13 cellular contexts compared by ENCODE assay signal in the genomic region with DNA sequence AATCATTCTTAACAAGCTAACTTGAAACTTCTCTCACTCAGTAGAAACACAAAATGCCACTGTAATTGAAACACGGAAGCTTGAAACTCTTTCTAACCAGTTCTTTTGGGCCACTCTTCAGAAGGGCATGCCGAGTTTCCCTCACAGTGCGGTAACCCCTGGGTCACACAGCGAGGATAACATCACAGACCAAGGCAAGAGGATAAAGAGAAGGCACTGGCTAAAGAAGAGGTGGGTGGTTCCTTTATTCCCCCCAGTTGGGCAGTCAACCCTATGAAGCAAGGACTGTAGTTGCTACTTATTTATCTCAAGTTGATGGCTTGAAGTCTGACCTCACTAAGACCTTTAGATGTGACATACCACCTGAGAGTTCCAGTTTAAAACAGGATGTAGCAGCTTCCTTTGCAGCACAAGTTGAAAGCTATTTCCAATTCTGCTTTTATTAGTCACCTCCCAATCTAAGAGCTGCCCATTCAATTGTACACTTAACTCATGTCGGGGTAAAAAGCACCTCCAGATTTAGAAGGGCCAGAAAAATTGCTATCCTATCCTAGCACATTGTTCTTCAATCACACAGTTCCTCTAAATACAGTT.
A peak's percentile ranks its signal among the peaks of the same experiment; 100 is the strongest.
DNase-seq lines count a peak whose midpoint lies in the region; ATAC-seq, FAIRE-seq and TF ChIP-seq lines count a peak whose summit lies in the region.
"Had no signal": no experiment of that assay in that cellular context is flagged by ENCODE, and none has a peak within 500 bp of the region (broad histone marks: within the 10 kb centered on the region; RNA-seq: fewer than 3 reads in every experiment).

No MANE protein-coding gene starts in this region.

- H3K4me1 Mint-ChIP-seq in osteocyte (ENCODE audit: unreplicated experiment), result peaks cover 17% of the 10 kb centered on the region

- peaks cover 5% of the 10 kb centered on the region for H3K36me3 Mint-ChIP-seq in osteocyte (ENCODE audit: unreplicated experiment)

- no peak overlapping the region for H4K91ac ChIP-seq in mesenchymal stem cell (ENCODE audit: low read length)

- peak overlapping the region; percentile 36; the same call in 1 of the 2 replicates for H3K4me2 ChIP-seq in GM12878 (ENCODE audit: control insufficient read depth, insufficient read depth)
- no peak overlapping the region for H3K4me2 ChIP-seq in mesenchymal stem cell (ENCODE audit: low read length, poor library complexity, severe bottlenecking)

- no peak overlapping the region for H2BK12ac ChIP-seq in mesenchymal stem cell (ENCODE audit: low read length in 2 of 2)

- H3K27me3 Mint-ChIP-seq in osteocyte (ENCODE audit: unreplicated experiment), result no peaks in the 10 kb centered on the region
- H3K27me3 Mint-ChIP-seq: activated CD4-positive, alpha-beta T cell treated with anti-CD3 and anti-CD28 coated beads, Interleukin-2, amount 10 ng/mL, durations not matched to agents 24 days and 14 days; CD4-positive, CD25-positive, alpha-beta regulatory T cell had no signal

- peaks cover 6% of the 10 kb centered on the region for H3K9me3 Mint-ChIP-seq in osteocyte (ENCODE audit: unreplicated experiment)

- H3K27ac Mint-ChIP-seq in osteocyte (ENCODE audit: unreplicated experiment), result no peak overlapping the region
- H3K27ac Mint-ChIP-seq: activated CD4-positive, alpha-beta T cell treated with anti-CD3 and anti-CD28 coated beads, Interleukin-2, amount 10 ng/mL, durations not matched to agents 24 days and 14 days; CD4-positive, CD25-positive, alpha-beta regulatory T cell had no signal

- H3K18ac ChIP-seq in mesenchymal stem cell (ENCODE audit: low read depth in 1 of 2, low read length in 2 of 2), result no peak overlapping the region

- no peak overlapping the region for H2BK15ac ChIP-seq in mesenchymal stem cell (ENCODE audit: low read depth, poor library complexity, severe bottlenecking)

- H3K27me3 ChIP-seq in GM12878 (replicated peaks in 1 of 2; ENCODE audit: control insufficient read depth in 2 of 2, insufficient read depth in 2 of 2, low read length in 1 of 2) (no peaks in the 10 kb centered on the region), mesenchymal stem cell (ENCODE audit: control insufficient read depth in 1 of 2, insufficient read depth in 1 of 2, low read length in 2 of 2) (no peaks in the 10 kb centered on the region)
- H3K27me3 ChIP-seq: left lung, Peyer's patch had no signal

- in situ Hi-C loops in GM12878 (cut with MboI), result no loop called here

- no peak for TF ChIP-seq EP300 in GM12878 (IDR thresholded peaks at IDR 0.05; ENCODE audit: borderline replicate concordance in 1 of 2, control insufficient read depth in 1 of 2, low read depth in 2 of 2, low read length in 2 of 2)

- BruUV-seq in GM12878 (replicated peaks; lab: Mats Ljungman, UMichigan), result no TSS peak

- POLR2A ChIA-PET in GM12878 (lab: Charles Lee), result no interaction called here

- no peak overlapping the region for H2AK5ac ChIP-seq in mesenchymal stem cell (ENCODE audit: low read length, severe bottlenecking)

- peak; percentile 97 for ATAC-seq in GM19351 (IDR thresholded peaks at IDR 0.05; ENCODE audit: unreplicated experiment)
- ATAC-seq in HG02884 (IDR thresholded peaks at IDR 0.05; ENCODE audit: unreplicated experiment), result peak; percentile 89
- peak; percentile 81 for ATAC-seq in GM12878
- no peak for ATAC-seq in mucosa of descending colon
- ATAC-seq: esophagus mucosa, left lung had no signal

- H3K14ac ChIP-seq in mesenchymal stem cell (ENCODE audit: low read length in 2 of 2), result no peak overlapping the region

- H2AFZ ChIP-seq in GM12878 (ENCODE audit: control insufficient read depth, low read depth, low read length) (no peak overlapping the region), mesenchymal stem cell (ENCODE audit: low read depth, low read length) (no peak overlapping the region)

- 78% methylated on average over 5 of the region's 5 CpGs for WGBS in GM12878 (ENCODE audit: insufficient coverage, insufficient replicate concordance, low lambda C conversion rate, missing lambda C conversion rate)
- 78% methylated on average over 5 of the region's 5 CpGs for WGBS in mesenchymal stem cell

- H3K9ac ChIP-seq in GM12878 (ENCODE audit: control insufficient read depth, insufficient read depth, low read length) (no peak overlapping the region), mesenchymal stem cell (ENCODE audit: low read length) (no peak overlapping the region)

- H3K27ac ChIP-seq in GM12878 (ENCODE audit: control insufficient read depth, insufficient read depth) (no peak overlapping the region), mesenchymal stem cell (ENCODE audit: low read length, poor library complexity, severe bottlenecking) (no peak overlapping the region)
- H3K27ac ChIP-seq: left lung, Peyer's patch had no signal

- no peaks in the 10 kb centered on the region for H4K20me1 ChIP-seq in GM12878 (ENCODE audit: control insufficient read depth, insufficient read depth)

- CTCF ChIA-PET in GM12878 (lab: Yijun Ruan, JAX), result no interaction called here

- no peak overlapping the region for H2BK5ac ChIP-seq in mesenchymal stem cell (ENCODE audit: low read depth, low read length, poor library complexity, severe bottlenecking)

- DNase-seq in GM12892 (ENCODE audit: insufficient read length) (no peak), GM12878 (ENCODE audit: low read depth, low spot score) (peak; percentile 46), mesenchymal stem cell (no peak), mucosa of descending colon (no peak), NCI-H524 treated with DMSO at 0.1 percent for 48 hours (lab: John Stamatoyannopoulos, UW) (no peak), osteocyte (ENCODE audit: extremely low spot score, unreplicated experiment) (no peak)
- DNase-seq: activated CD4-positive, alpha-beta T cell treated with anti-CD3 and anti-CD28 coated beads, Interleukin-2, amount 10 ng/mL, durations not matched to agents 24 days and 14 days; left lung; Peyer's patch had no signal

- H3K4ac ChIP-seq in mesenchymal stem cell (ENCODE audit: low read depth in 1 of 2, low read length in 2 of 2), result no peak overlapping the region

- peaks cover 17% of the 10 kb centered on the region for H3K79me1 ChIP-seq in mesenchymal stem cell (replicated peaks; ENCODE audit: low read length, poor library complexity, severe bottlenecking)

- peak; percentile 70 for FAIRE-seq in GM12892 (lab: Jason Lieb, UNC)
- peak; percentile 80 for FAIRE-seq in GM12878 (lab: Jason Lieb, UNC)

- SMC1A ChIA-PET in GM12878 (lab: Charles Lee; ENCODE audit: uncharacterized antibody, unreplicated experiment), result interaction anchor here (1.0 kb wide), 1 partner anchor 56 kb away, joined by 3 read pairs; no protein-coding TSS in a partner anchor

- TF ChIP-seq CTCF in GM12878 (IDR thresholded peaks at IDR 0.05 in 2 of 3, conservative IDR thresholded peaks at IDR 0.05 in 1 of 3; ENCODE audit: control insufficient read depth in 2 of 3, extremely low read depth in 1 of 3, insufficient read depth in 1 of 3, low read depth in 3 of 3, low read length in 3 of 3), result no peak
- no peak for TF ChIP-seq CTCF in mucosa of descending colon (IDR thresholded peaks at IDR 0.05)
- TF ChIP-seq CTCF in osteocyte (IDR thresholded peaks at IDR 0.05), result no peak

- no peaks in the 10 kb centered on the region for H3K9me3 ChIP-seq in GM12878 (replicated peaks; ENCODE audit: control insufficient read depth, insufficient read depth, low read length)
- H3K9me3 ChIP-seq in mesenchymal stem cell (ENCODE audit: control insufficient read depth, low read length), result no peaks in the 10 kb centered on the region
- no peaks in the 10 kb centered on the region for H3K9me3 ChIP-seq in mucosa of descending colon
- H3K9me3 ChIP-seq: left lung, Peyer's patch had no signal

- no peak overlapping the region for H4K8ac ChIP-seq in mesenchymal stem cell (ENCODE audit: low read length)

- no peak overlapping the region for H2BK120ac ChIP-seq in mesenchymal stem cell (ENCODE audit: low read depth, low read length)

- RAD21 ChIA-PET in GM12878 (lab: Charles Lee; ENCODE audit: unreplicated experiment), result no interaction called here

- no peaks in the 10 kb centered on the region for H3K79me2 ChIP-seq in GM12878 (ENCODE audit: control insufficient read depth, insufficient read depth, low read length)

- H3K4me1 ChIP-seq in GM12878 (ENCODE audit: control insufficient read depth, insufficient read depth, low read length), result peaks cover 7% of the 10 kb centered on the region
- peaks cover 8% of the 10 kb centered on the region for H3K4me1 ChIP-seq in mesenchymal stem cell (ENCODE audit: control insufficient read depth, insufficient read depth, low read depth, low read length)
- H3K4me1 ChIP-seq in mucosa of descending colon (ENCODE audit: low read depth), result no peaks in the 10 kb centered on the region
- H3K4me1 ChIP-seq: left lung, Peyer's patch had no signal

- no peak overlapping the region for H3K4me3 Mint-ChIP-seq in osteocyte (ENCODE audit: unreplicated experiment)
- H3K4me3 Mint-ChIP-seq: activated CD4-positive, alpha-beta T cell treated with anti-CD3 and anti-CD28 coated beads, Interleukin-2, amount 10 ng/mL, durations not matched to agents 24 days and 14 days; CD4-positive, CD25-positive, alpha-beta regulatory T cell had no signal

- no peak overlapping the region for H3K4me3 ChIP-seq in GM12878
- H3K4me3 ChIP-seq in mesenchymal stem cell (ENCODE audit: insufficient read depth in 1 of 2, low read depth in 1 of 2, low read length in 2 of 2), result no peak overlapping the region
- H3K4me3 ChIP-seq in mucosa of descending colon, result no peak overlapping the region
- H3K4me3 ChIP-seq: left lung, Peyer's patch had no signal

- TF ChIP-seq POLR2A in GM12892 (IDR thresholded peaks at IDR 0.05; ENCODE audit: low read depth, low read length) (no peak), GM12878 (IDR thresholded peaks at IDR 0.05; ENCODE audit: low read depth, low read length) (no peak)

- TF ChIP-seq RAD21 in GM12878 (IDR thresholded peaks at IDR 0.05; ENCODE audit: insufficient read depth, low read depth, low read length), result no peak

- intact Hi-C loops in GM12878 (cut with micrococcal nuclease; ENCODE audit: unreplicated experiment) (no loop called here), mucosa of descending colon (cut with DNase I, micrococcal nuclease) (no loop called here)

- H3K23ac ChIP-seq in mesenchymal stem cell (ENCODE audit: low read length in 2 of 2), result no peak overlapping the region

- H3K36me3 ChIP-seq in GM12878 (ENCODE audit: control insufficient read depth in 2 of 2, insufficient read depth in 2 of 2, low read length in 1 of 2) (no peaks in the 10 kb centered on the region), mesenchymal stem cell (ENCODE audit: control insufficient read depth in 1 of 2, insufficient read depth in 2 of 2, low read depth in 1 of 2, low read length in 2 of 2) (peaks cover 0 to 2% of the 10 kb centered on the region in 2 experiments), mucosa of descending colon (ENCODE audit: low read depth) (no peaks in the 10 kb centered on the region)
- H3K36me3 ChIP-seq: left lung, Peyer's patch had no signal

TF ChIP-seq in GM12878, 131 proteins besides CTCF, POLR2A, EP300 and RAD21 (continues in another document):
- TF ChIP-seq NBN (IDR thresholded peaks at IDR 0.05) (no peak), ETV6 (conservative IDR thresholded peaks at IDR 0.05 in 1 of 2, IDR thresholded peaks at IDR 0.05 in 1 of 2; ENCODE audit: borderline replicate concordance in 1 of 2, low read depth in 1 of 2) (0 out of 4 replicates have a peak, but pooled peaks of 1 of the 2 experiments have one; percentile 25), NFIC (IDR thresholded peaks at IDR 0.05; ENCODE audit: low read depth, low read length) (no peak), STAT3 (IDR thresholded peaks at IDR 0.05; ENCODE audit: low read depth, low read length) (no peak)
